ENCODE assay signal across 12 cellular contexts in genomic region chr6:154479388-154480143, GRCh38. TPM values are rescaled to one million over a fixed set of nuclear protein-coding genes. Genes with fewer than 3 reads are reported as not detected.
DNase-seq lines count a peak whose midpoint lies in the region; ATAC-seq and TF ChIP-seq lines count a peak whose summit lies in the region.
"Had no signal": no experiment of that assay in that cellular context is flagged by ENCODE, and none has a peak within 500 bp of the region (broad histone marks: within the 10 kb centered on the region; RNA-seq: fewer than 3 reads in every experiment).

No MANE protein-coding gene starts in this region.

- peak overlapping the region; percentile 55 for H2AFZ ChIP-seq in fibroblast of lung (ENCODE audit: low read length)
- no peak overlapping the region for H2AFZ ChIP-seq in H9 (ENCODE audit: low read length)

- H3K27me3 Mint-ChIP-seq in progenitor cell of endocrine pancreas (no peaks in the 10 kb centered on the region), H9 (ENCODE audit: low read depth) (no peaks in the 10 kb centered on the region)

- peak overlapping the region; percentile 15 to 55 (median 37) for H3K4me3 ChIP-seq in fibroblast of lung (replicated peaks in 1 of 4; ENCODE audit: control extremely low read depth in 1 of 4, insufficient read depth in 1 of 4, low read depth in 3 of 4, low read length in 4 of 4)

- H4K8ac ChIP-seq in H9 (replicated peaks; ENCODE audit: insufficient read length, low read depth, low read length): no peak overlapping the region

- H3K4me1 Mint-ChIP-seq in progenitor cell of endocrine pancreas (ENCODE audit: low read depth) (peaks cover 6% of the 10 kb centered on the region), H9 (peaks cover 11 to 16% of the 10 kb centered on the region in 2 experiments)

- ATAC-seq in foreskin keratinocyte (no peak), HG03457 (IDR thresholded peaks at IDR 0.05; ENCODE audit: unreplicated experiment) (no peak), GM18498 (IDR thresholded peaks at IDR 0.05; ENCODE audit: unreplicated experiment) (no peak)

- DNase-seq in AG08395 (ENCODE audit: low spot score) (peak; percentile 63), RPMI7951 (ENCODE audit: low read depth) (peak; percentile 58), fibroblast of lung (ENCODE audit: low read depth in 2 of 2) (peak; percentile 62 to 77), progenitor cell of endocrine pancreas (ENCODE audit: low spot score, unreplicated experiment) (no peak), H9 (no peak), foreskin keratinocyte (no peak)
- DNase-seq: activated CD4-positive, alpha-beta T cell treated with anti-CD3 and anti-CD28 coated beads for 1 hour; left cardiac atrium; NCI-H2029 treated with DMSO at 0.1 percent for 48 hours had no signal

- H3K4me2 ChIP-seq in fibroblast of lung (ENCODE audit: extremely low read depth, insufficient read depth, low read length): peak overlapping the region; percentile 88
- H3K4me2 ChIP-seq in H9 (ENCODE audit: insufficient read depth, insufficient read length, low read length): no peak overlapping the region

- TF ChIP-seq CTCF in fibroblast of lung (conservative IDR thresholded peaks at IDR 0.05 in 1 of 2, IDR thresholded peaks at IDR 0.05 in 1 of 2; ENCODE audit: low read depth in 1 of 2, low read length in 2 of 2): no peak
- TF ChIP-seq CTCF in progenitor cell of endocrine pancreas (IDR thresholded peaks at IDR 0.05; ENCODE audit: unreplicated experiment): no peak
- TF ChIP-seq CTCF in H9 (conservative IDR thresholded peaks at IDR 0.05): no peak
- no peak for TF ChIP-seq CTCF in foreskin keratinocyte (conservative IDR thresholded peaks at IDR 0.05)

- H3K36me3 ChIP-seq in fibroblast of lung (ENCODE audit: control insufficient read depth, insufficient read depth, low read length): no peaks in the 10 kb centered on the region

- H3K9me3 Mint-ChIP-seq in progenitor cell of endocrine pancreas (ENCODE audit: low read depth) (no peaks in the 10 kb centered on the region), H9 (no peaks in the 10 kb centered on the region)

- peak overlapping the region; percentile 53 for H3K27ac ChIP-seq in fibroblast of lung (ENCODE audit: insufficient read depth, low read length)
- no peak overlapping the region for H3K27ac ChIP-seq in H9 (ENCODE audit: insufficient read length, low read depth, low read length)
- no peak overlapping the region for H3K27ac ChIP-seq in foreskin keratinocyte

- H2AK5ac ChIP-seq in H9 (ENCODE audit: insufficient read length, low read length): no peak overlapping the region

- no peak overlapping the region for H2BK5ac ChIP-seq in H9 (ENCODE audit: insufficient read length, low read length)

- H2BK15ac ChIP-seq in H9 (ENCODE audit: low read depth, low read length): no peak overlapping the region

- H3K4me1 ChIP-seq in fibroblast of lung (ENCODE audit: control insufficient read depth, extremely low read depth, insufficient read depth, low read length) (peaks cover 13% of the 10 kb centered on the region), H9 (ENCODE audit: insufficient read depth, low read length) (no peaks in the 10 kb centered on the region), foreskin keratinocyte (no peaks in the 10 kb centered on the region)

- H3K23ac ChIP-seq in H9 (ENCODE audit: insufficient read length, low read depth, low read length): no peak overlapping the region

- H3K27ac Mint-ChIP-seq in progenitor cell of endocrine pancreas (peak overlapping the region; percentile 31), H9 (peak overlapping the region in 1 of 3 experiments; percentile 37; a peak in 2 of 7 replicates)

- H2BK12ac ChIP-seq in H9 (ENCODE audit: insufficient read length, low read depth, low read length): no peak overlapping the region

- no peaks in the 10 kb centered on the region for H4K20me1 ChIP-seq in fibroblast of lung (ENCODE audit: control insufficient read depth, extremely low read depth, insufficient read depth, low read length)
- H4K20me1 ChIP-seq in H9 (ENCODE audit: control insufficient read depth, insufficient read depth, insufficient read length): peaks cover 2% of the 10 kb centered on the region

- no peaks in the 10 kb centered on the region for H3K79me1 ChIP-seq in H9 (ENCODE audit: insufficient read depth, low read depth, low read length, poor library complexity, severe bottlenecking)

- no peaks in the 10 kb centered on the region for H3K9me3 ChIP-seq in fibroblast of lung (ENCODE audit: control insufficient read depth, insufficient read depth, low read depth, low read length)
- H3K9me3 ChIP-seq in H9 (ENCODE audit: control insufficient read depth, low read depth, low read length): no peaks in the 10 kb centered on the region

- H3K9ac ChIP-seq in fibroblast of lung (ENCODE audit: insufficient read depth, low read length) (peak overlapping the region; percentile 36), H9 (ENCODE audit: extremely low read depth, insufficient read length, low read length) (no peak overlapping the region)

- WGBS in H9 (ENCODE audit: extremely low coverage, insufficient read length, low lambda C conversion rate): no CpG with 5 or more reads among the region's 14 CpGs

- H4K5ac ChIP-seq in H9 (ENCODE audit: insufficient read length, low read depth, low read length): no peak overlapping the region

- H3K56ac ChIP-seq in H9 (ENCODE audit: insufficient read length, low read depth, low read length): no peak overlapping the region

- no peak overlapping the region for H2BK20ac ChIP-seq in H9 (ENCODE audit: low read depth, low read length, poor library complexity, severe bottlenecking)

- H3K4ac ChIP-seq in H9 (ENCODE audit: low read depth, low read length): no peak overlapping the region

- H3K36me3 Mint-ChIP-seq in progenitor cell of endocrine pancreas (ENCODE audit: insufficient read depth): peaks cover 3% of the 10 kb centered on the region
- no peaks in the 10 kb centered on the region; a peak in 1 of 7 replicates for H3K36me3 Mint-ChIP-seq in H9 (ENCODE audit: insufficient read depth in 1 of 3, low read depth in 3 of 3)
- H3K36me3 Mint-ChIP-seq: CD14-positive monocyte had no signal

- H3K79me2 ChIP-seq in fibroblast of lung (ENCODE audit: control insufficient read depth, insufficient read depth, low read length): peaks cover 34% of the 10 kb centered on the region
- H3K79me2 ChIP-seq in H9 (ENCODE audit: insufficient read depth, low read length): no peaks in the 10 kb centered on the region

- H3T11ph ChIP-seq in H9 (ENCODE audit: low read length): no peak overlapping the region

- no peaks in the 10 kb centered on the region for H3K23me2 ChIP-seq in H9 (ENCODE audit: insufficient read length, low read depth, low read length, poor library complexity, severe bottlenecking)

- H4K91ac ChIP-seq in H9 (ENCODE audit: insufficient read length, low read depth, low read length): no peak overlapping the region

- no peak overlapping the region for H3K14ac ChIP-seq in H9 (ENCODE audit: insufficient read depth, low read length)

- no peak overlapping the region for H2BK120ac ChIP-seq in H9 (ENCODE audit: low read depth, low read length, poor library complexity, severe bottlenecking)

- H3K27me3 ChIP-seq in fibroblast of lung (ENCODE audit: control insufficient read depth, insufficient read depth, low read length) (no peaks in the 10 kb centered on the region), H9 (ENCODE audit: insufficient read depth, low read length) (no peaks in the 10 kb centered on the region), foreskin keratinocyte (no peaks in the 10 kb centered on the region)

- no peak overlapping the region for H3K18ac ChIP-seq in H9 (ENCODE audit: insufficient read length, low read depth, low read length)

- H3K4me3 Mint-ChIP-seq in progenitor cell of endocrine pancreas (ENCODE audit: low read depth) (no peak overlapping the region), H9 (no peak overlapping the region)
- H3K4me3 Mint-ChIP-seq: CD14-positive monocyte had no signal

RNA-seq across cellular contexts. Expression of gene CNKSR3, which starts 30.9 kb away (rescaled TPM):
- total RNA-seq in RPMI7951 (2014; rRNA removed; shearing (Covaris generic)): 4.3 and 5.3 TPM in 2 replicates
- total RNA-seq in fibroblast of lung: 3.9 and 14.0 TPM in 2 replicates
- 5.5 and 9.7 TPM in 2 replicates for polyA plus RNA-seq in fibroblast of lung
- polyA plus RNA-seq in fibroblast of lung (2012): 10.6 and 17.7 TPM in 2 replicates
- polyA minus RNA-seq in fibroblast of lung (ENCODE audit: low replicate concordance): 6.1 and 17.4 TPM in 2 replicates
- 17.3 and 20.3 TPM in 2 replicates for total RNA-seq in progenitor cell of endocrine pancreas
- 5.6 and 6.4 TPM in 2 replicates for total RNA-seq in H9 (2021)
- total RNA-seq in foreskin keratinocyte: 2.4 and 3.2 TPM in 2 replicates
- 1.1 and 1.4 TPM in 2 replicates for polyA plus RNA-seq in foreskin keratinocyte
- polyA plus RNA-seq: CD14-positive monocyte had no signal

Comparison
In these comparisons a context has a peak if more than half of its experiments do, and no peak if none do; other contexts are left out.
1. DNase-seq: peak in AG08395 (single experiment), RPMI7951 (single experiment) and fibroblast of lung (2 of 2); none in progenitor cell of endocrine pancreas (single experiment), H9 (single experiment) and foreskin keratinocyte (0 of 2).